ENCODE assay signal across 1 cellular context in genomic region chr19:57829316-57829715, GRCh38.
TF ChIP-seq lines count a peak whose summit lies in the region.

No MANE protein-coding gene starts in this region.

TF ChIP-seq in HepG2, 621 proteins besides CTCF, POLR2A, EP300 and RAD21:
- TF ChIP-seq ATF7-NPFF (CRISPR knock-in tag; IDR thresholded peaks at IDR 0.05; ENCODE audit: low read depth) (no peak), PATZ1 (CRISPR knock-in tag; IDR thresholded peaks at IDR 0.05) (no peak), ARNTL (CRISPR knock-in tag; IDR thresholded peaks at IDR 0.05) (0 out of 2 replicates have a peak, but pooled peaks have one; percentile 27), SALL1 (CRISPR knock-in tag; IDR thresholded peaks at IDR 0.05) (peak; percentile 12; the same call in 1 of the 2 replicates), MXD3 (CRISPR knock-in tag; IDR thresholded peaks at IDR 0.05) (no peak), ZEB1 (IDR thresholded peaks at IDR 0.05; ENCODE audit: insufficient replicate concordance, low read depth) (no peak), SAP130 (CRISPR knock-in tag; IDR thresholded peaks at IDR 0.05; ENCODE audit: low read depth) (0 out of 2 replicates have a peak, but pooled peaks have one; percentile 4)
- TF ChIP-seq, protein P1, sequence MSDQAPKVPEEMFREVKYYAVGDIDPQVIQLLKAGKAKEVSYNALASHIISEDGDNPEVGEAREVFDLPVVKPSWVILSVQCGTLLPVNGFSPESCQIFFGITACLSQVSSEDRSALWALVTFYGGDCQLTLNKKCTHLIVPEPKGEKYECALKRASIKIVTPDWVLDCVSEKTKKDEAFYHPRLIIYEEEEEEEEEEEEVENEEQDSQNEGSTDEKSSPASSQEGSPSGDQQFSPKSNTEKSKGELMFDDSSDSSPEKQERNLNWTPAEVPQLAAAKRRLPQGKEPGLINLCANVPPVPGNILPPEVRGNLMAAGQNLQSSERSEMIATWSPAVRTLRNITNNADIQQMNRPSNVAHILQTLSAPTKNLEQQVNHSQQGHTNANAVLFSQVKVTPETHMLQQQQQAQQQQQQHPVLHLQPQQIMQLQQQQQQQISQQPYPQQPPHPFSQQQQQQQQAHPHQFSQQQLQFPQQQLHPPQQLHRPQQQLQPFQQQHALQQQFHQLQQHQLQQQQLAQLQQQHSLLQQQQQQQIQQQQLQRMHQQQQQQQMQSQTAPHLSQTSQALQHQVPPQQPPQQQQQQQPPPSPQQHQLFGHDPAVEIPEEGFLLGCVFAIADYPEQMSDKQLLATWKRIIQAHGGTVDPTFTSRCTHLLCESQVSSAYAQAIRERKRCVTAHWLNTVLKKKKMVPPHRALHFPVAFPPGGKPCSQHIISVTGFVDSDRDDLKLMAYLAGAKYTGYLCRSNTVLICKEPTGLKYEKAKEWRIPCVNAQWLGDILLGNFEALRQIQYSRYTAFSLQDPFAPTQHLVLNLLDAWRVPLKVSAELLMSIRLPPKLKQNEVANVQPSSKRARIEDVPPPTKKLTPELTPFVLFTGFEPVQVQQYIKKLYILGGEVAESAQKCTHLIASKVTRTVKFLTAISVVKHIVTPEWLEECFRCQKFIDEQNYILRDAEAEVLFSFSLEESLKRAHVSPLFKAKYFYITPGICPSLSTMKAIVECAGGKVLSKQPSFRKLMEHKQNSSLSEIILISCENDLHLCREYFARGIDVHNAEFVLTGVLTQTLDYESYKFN (CRISPR knock-in tag; conservative IDR thresholded peaks at IDR 0.05): 0 out of 2 replicates have a peak, but pooled peaks have one; percentile 22
